Comparison of ENCODE assay signal across 8 cellular contexts in the genomic region with DNA sequence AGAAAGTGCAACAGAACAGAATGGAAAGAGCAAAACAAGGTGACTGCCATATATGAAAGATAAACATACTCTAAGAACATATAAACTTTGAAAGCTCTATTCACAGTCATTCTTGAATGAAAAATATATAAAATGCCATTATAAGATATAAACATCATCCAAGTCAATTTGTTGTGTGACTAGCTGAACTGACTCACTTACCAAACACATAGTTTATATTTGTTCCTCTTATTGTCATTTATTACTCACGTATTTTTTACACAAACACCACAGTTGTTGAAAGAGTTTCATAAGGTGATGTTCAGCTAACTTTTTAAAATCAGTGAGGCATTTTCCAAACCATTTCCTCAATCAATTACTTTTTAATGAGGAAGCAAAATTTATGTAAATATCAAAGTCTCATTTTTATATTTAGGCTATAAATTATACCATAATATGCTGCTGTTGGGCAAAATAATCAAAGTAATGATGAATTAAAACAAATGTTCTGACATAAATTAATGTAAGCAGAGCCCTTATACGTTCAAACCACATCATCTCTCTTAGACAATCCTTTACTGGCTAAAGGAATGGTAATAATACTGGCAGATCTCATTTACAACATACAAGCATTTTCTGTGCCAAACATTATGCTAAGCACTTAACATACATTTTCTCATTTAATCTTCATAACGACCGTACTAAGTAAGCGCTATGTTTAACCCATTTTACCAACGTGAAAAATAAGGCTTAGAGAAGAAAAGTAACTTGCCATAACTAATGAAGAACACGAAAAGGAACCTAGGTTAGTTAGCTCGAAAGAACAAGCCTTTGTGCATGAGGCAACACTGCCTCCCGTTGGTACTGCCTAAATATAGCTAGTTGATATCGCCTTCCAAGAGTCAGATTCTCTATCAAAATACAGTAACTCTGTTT. TPM values are rescaled to one million over a fixed set of nuclear protein-coding genes. Genes with fewer than 3 reads are reported as not detected.
DNase-seq lines count a peak whose midpoint lies in the region; TF ChIP-seq lines count a peak whose summit lies in the region.

No MANE protein-coding gene starts in this region.

- H3K4me1 Mint-ChIP-seq in HFFc6 (ENCODE audit: low read depth) (peaks cover 44% of the 10 kb centered on the region), osteocyte (ENCODE audit: unreplicated experiment) (peaks cover 2% of the 10 kb centered on the region)
- peaks cover 58% of the 10 kb centered on the region for H3K4me1 Mint-ChIP-seq in activated CD4-positive, alpha-beta T cell treated with anti-CD3 and anti-CD28 coated beads, Interleukin-2, amount 10 ng/mL, durations not matched to agents 24 days and 14 days

- H3K4me3 Mint-ChIP-seq in HFFc6 (no peak overlapping the region), osteocyte (ENCODE audit: unreplicated experiment) (no peak overlapping the region)
- H3K4me3 Mint-ChIP-seq in activated CD4-positive, alpha-beta T cell treated with anti-CD3 and anti-CD28 coated beads, Interleukin-2, amount 10 ng/mL, durations not matched to agents 24 days and 14 days, result peak overlapping the region; percentile 79

- intact Hi-C loops in activated CD4-positive, alpha-beta T cell treated with anti-CD3 and anti-CD28 coated beads, Interleukin-2, amount 10 ng/mL, durations not matched to agents 24 days and 14 days (cut with micrococcal nuclease), result loop anchor here (1.0 to 2.0 kb wide), 2 partner anchors 15 to 503 kb away; no protein-coding TSS in a partner anchor

- H3K9me3 Mint-ChIP-seq in HFFc6 (no peaks in the 10 kb centered on the region), osteocyte (ENCODE audit: unreplicated experiment) (no peaks in the 10 kb centered on the region)
- H3K9me3 Mint-ChIP-seq in activated CD4-positive, alpha-beta T cell treated with anti-CD3 and anti-CD28 coated beads, Interleukin-2, amount 10 ng/mL, durations not matched to agents 24 days and 14 days, result no peaks in the 10 kb centered on the region

- no peaks in the 10 kb centered on the region; the same call in none of the 2 replicates for H3K36me3 Mint-ChIP-seq in HFFc6 (ENCODE audit: low read depth)
- peaks cover 70% of the 10 kb centered on the region for H3K36me3 Mint-ChIP-seq in activated CD4-positive, alpha-beta T cell treated with anti-CD3 and anti-CD28 coated beads, Interleukin-2, amount 10 ng/mL, durations not matched to agents 24 days and 14 days (ENCODE audit: low read depth)
- no peaks in the 10 kb centered on the region for H3K36me3 Mint-ChIP-seq in osteocyte (ENCODE audit: unreplicated experiment)

- H3K27ac Mint-ChIP-seq in HFFc6, result no peak overlapping the region; the same call in 1 of the 2 replicates
- H3K27ac Mint-ChIP-seq in activated CD4-positive, alpha-beta T cell treated with anti-CD3 and anti-CD28 coated beads, Interleukin-2, amount 10 ng/mL, durations not matched to agents 24 days and 14 days, result peak overlapping the region; percentile 62
- H3K27ac Mint-ChIP-seq in osteocyte (ENCODE audit: unreplicated experiment), result no peak overlapping the region

- DNase-seq in activated CD4-positive, CD25-positive, alpha-beta regulatory T cell (lab: John Stamatoyannopoulos, UW), result peak in 3 of 4 experiments; percentile 5 to 32 (median 11)
- no peak for DNase-seq in activated CD4-positive, CD25-positive, alpha-beta regulatory T cell treated with anti-CD3 and anti-CD28 coated beads, Interleukin-2, amount 50 U/mL, for 72 hours
- DNase-seq in HFFc6, result peak; percentile 37
- peak; percentile 61 for DNase-seq in NCI-H1694 treated with DMSO at 0.1 percent for 48 hours (lab: John Stamatoyannopoulos, UW)
- DNase-seq in activated CD4-positive, alpha-beta T cell treated with anti-CD3 and anti-CD28 coated beads, Interleukin-2, amount 10 ng/mL, durations not matched to agents 24 days and 14 days, result peak; percentile 90
- peak; percentile 41 for DNase-seq in epithelial cell of esophagus (ENCODE audit: low read depth)
- DNase-seq in osteocyte (ENCODE audit: extremely low spot score, unreplicated experiment), result no peak
- DNase-seq in glomerular visceral epithelial cell (ENCODE audit: extremely low spot score), result no peak

- TF ChIP-seq CTCF in HFFc6 (IDR thresholded peaks at IDR 0.05), result peak; percentile 78
- peak; percentile 76 for TF ChIP-seq CTCF in epithelial cell of esophagus (IDR thresholded peaks at IDR 0.05; ENCODE audit: insufficient read depth, low read depth, low read length, missing control alignments)
- peak; percentile 66 for TF ChIP-seq CTCF in osteocyte (IDR thresholded peaks at IDR 0.05)

- H3K27me3 Mint-ChIP-seq in HFFc6 (ENCODE audit: insufficient read depth) (no peaks in the 10 kb centered on the region), osteocyte (ENCODE audit: unreplicated experiment) (no peaks in the 10 kb centered on the region)
- no peaks in the 10 kb centered on the region for H3K27me3 Mint-ChIP-seq in activated CD4-positive, alpha-beta T cell treated with anti-CD3 and anti-CD28 coated beads, Interleukin-2, amount 10 ng/mL, durations not matched to agents 24 days and 14 days

- no peak overlapping the region for H3K4me3 ChIP-seq in epithelial cell of esophagus (ENCODE audit: low read length)

RNA-seq across cellular contexts. Expression of gene LRRN3, which starts 7.3 kb away (rescaled TPM):
- 10 to 100 TPM; 13.7 to 42.0 (median 35.5) TPM for total RNA-seq in HFFc6 (2021; fragmentation: NEBNext Ultra II Directional; extraction: Animal tissue kit (Norgen Biotek cat#: 25700))
- total RNA-seq in activated CD4-positive, alpha-beta T cell treated with anti-CD3 and anti-CD28 coated beads, Interleukin-2, amount 10 ng/mL, durations not matched to agents 24 days and 14 days, result 53.4 and 56.5 TPM in 2 replicates
- 0.55 and 0.56 TPM in 2 replicates for total RNA-seq in osteocyte

Comparison
In these comparisons a context has a peak if more than half of its experiments do, and no peak if none do; other contexts are left out.
1. DNase-seq: peak in activated CD4-positive, CD25-positive, alpha-beta regulatory T cell (3 of 4), HFFc6 (single experiment), NCI-H1694 treated with DMSO at 0.1 percent for 48 hours (single experiment), activated CD4-positive, alpha-beta T cell treated with anti-CD3 and anti-CD28 coated beads, Interleukin-2, amount 10 ng/mL, durations not matched to agents 24 days and 14 days (single experiment) and epithelial cell of esophagus (single experiment); none in activated CD4-positive, CD25-positive, alpha-beta regulatory T cell treated with anti-CD3 and anti-CD28 coated beads, Interleukin-2, amount 50 U/mL, for 72 hours (single experiment), osteocyte (single experiment) and glomerular visceral epithelial cell (single experiment).
2. Peak in every context shown above with its lines, with median percentiles within 50 percentile points of each other: CTCF ChIP-seq.